ENCODE assay signal across 2 cellular contexts in the genomic region with DNA sequence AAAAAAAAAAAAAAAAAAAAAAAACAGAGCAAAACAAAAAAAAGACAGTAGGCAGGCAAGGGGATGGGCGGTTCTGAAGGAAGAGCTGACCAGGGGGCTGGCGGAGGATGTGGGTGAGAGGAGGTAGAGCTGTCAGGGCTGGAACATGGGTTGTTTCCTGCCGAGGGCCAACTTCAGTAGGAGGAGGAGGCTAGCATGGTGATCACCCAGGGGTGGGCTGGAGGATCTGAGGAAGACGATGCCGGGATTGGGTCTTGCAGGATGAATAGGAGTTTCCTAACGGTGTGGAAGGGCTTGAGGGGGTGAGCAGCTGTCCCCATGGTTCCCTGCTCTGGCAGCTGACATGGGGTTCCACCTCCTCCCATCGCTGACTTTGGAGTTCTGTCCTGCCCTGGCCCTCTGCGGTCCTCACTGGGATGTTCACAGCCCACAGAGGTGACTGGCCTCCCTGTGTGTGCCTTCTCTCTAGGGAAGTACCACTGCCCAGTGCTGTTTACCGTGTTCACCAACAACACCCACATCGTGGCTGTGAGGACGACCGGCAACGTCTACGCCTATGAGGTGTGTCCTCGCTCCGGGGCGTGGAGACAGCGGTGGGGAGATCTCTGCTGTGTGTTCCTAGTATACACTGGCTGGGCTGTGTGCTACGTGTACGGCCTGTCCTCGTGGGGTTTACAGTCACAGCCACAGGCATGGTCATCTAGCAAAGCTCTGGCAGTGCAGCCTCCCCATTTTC.
A peak's percentile ranks its signal among the peaks of the same experiment; 100 is the strongest.
TF ChIP-seq lines count a peak whose summit lies in the region.

No MANE protein-coding gene starts in this region.

TF ChIP-seq in K562, 482 proteins besides CTCF, POLR2A, EP300 and RAD21 (continues in another document):
- TF ChIP-seq CBX3 (IDR thresholded peaks at IDR 0.05; ENCODE audit: borderline replicate concordance in 1 of 2, low read length in 2 of 2) (no peak), KLF10 (CRISPR knock-in tag; IDR thresholded peaks at IDR 0.05) (no peak), FOXO4 (CRISPR knock-in tag; IDR thresholded peaks at IDR 0.05) (0 out of 2 replicates have a peak, but pooled peaks have one; percentile 6), HDAC6 (IDR thresholded peaks at IDR 0.05; ENCODE audit: low read depth, low read length) (0 out of 2 replicates have a peak, but pooled peaks have one; percentile 88), MYBL2 (IDR thresholded peaks at IDR 0.05; ENCODE audit: low read depth) (no peak), MYBL2 (CRISPR knock-in tag; IDR thresholded peaks at IDR 0.05; ENCODE audit: borderline replicate concordance) (peak; percentile 85; the same call in 1 of the 2 replicates), MED1 (CRISPR knock-in tag; IDR thresholded peaks at IDR 0.05; ENCODE audit: borderline replicate concordance) (peak; percentile 34; the same call in 1 of the 2 replicates), ETS1 (conservative IDR thresholded peaks at IDR 0.05; ENCODE audit: control insufficient read depth, low read depth, low read length) (0 out of 2 replicates have a peak, but pooled peaks have one; percentile 27), ZNF140 (CRISPR knock-in tag; IDR thresholded peaks at IDR 0.05) (peak; percentile 49; the same call in 1 of the 2 replicates), CBFB (CRISPR knock-in tag; IDR thresholded peaks at IDR 0.05) (peak; percentile 85), FOXP1 (CRISPR knock-in tag; IDR thresholded peaks at IDR 0.05) (0 out of 2 replicates have a peak, but pooled peaks have one; percentile 39), KDM2B (CRISPR knock-in tag; IDR thresholded peaks at IDR 0.05) (0 out of 2 replicates have a peak, but pooled peaks have one; percentile 45), MCM7 (IDR thresholded peaks at IDR 0.05) (no peak), NRF1 (conservative IDR thresholded peaks at IDR 0.05 in 1 of 2, IDR thresholded peaks at IDR 0.05 in 1 of 2) (no peak), ZFX (CRISPR knock-in tag; IDR thresholded peaks at IDR 0.05) (no peak)
- TF ChIP-seq, protein P1, sequence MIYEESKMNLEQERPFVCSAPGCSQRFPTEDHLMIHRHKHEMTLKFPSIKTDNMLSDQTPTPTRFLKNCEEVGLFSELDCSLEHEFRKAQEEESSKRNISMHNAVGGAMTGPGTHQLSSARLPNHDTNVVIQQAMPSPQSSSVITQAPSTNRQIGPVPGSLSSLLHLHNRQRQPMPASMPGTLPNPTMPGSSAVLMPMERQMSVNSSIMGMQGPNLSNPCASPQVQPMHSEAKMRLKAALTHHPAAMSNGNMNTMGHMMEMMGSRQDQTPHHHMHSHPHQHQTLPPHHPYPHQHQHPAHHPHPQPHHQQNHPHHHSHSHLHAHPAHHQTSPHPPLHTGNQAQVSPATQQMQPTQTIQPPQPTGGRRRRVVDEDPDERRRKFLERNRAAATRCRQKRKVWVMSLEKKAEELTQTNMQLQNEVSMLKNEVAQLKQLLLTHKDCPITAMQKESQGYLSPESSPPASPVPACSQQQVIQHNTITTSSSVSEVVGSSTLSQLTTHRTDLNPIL (CRISPR knock-in tag; IDR thresholded peaks at IDR 0.05) = no peak
- TF ChIP-seq, protein P2, sequence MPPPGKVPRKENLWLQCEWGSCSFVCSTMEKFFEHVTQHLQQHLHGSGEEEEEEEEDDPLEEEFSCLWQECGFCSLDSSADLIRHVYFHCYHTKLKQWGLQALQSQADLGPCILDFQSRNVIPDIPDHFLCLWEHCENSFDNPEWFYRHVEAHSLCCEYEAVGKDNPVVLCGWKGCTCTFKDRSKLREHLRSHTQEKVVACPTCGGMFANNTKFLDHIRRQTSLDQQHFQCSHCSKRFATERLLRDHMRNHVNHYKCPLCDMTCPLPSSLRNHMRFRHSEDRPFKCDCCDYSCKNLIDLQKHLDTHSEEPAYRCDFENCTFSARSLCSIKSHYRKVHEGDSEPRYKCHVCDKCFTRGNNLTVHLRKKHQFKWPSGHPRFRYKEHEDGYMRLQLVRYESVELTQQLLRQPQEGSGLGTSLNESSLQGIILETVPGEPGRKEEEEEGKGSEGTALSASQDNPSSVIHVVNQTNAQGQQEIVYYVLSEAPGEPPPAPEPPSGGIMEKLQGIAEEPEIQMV (tag; conservative IDR thresholded peaks at IDR 0.05; ENCODE audit: low read depth) = no peak

TF ChIP-seq in GM23338, 12 proteins besides CTCF, POLR2A, EP300 and RAD21:
- TF ChIP-seq JUNB (IDR thresholded peaks at IDR 0.05; ENCODE audit: unreplicated experiment) = no peak
- TF ChIP-seq POLR2AphosphoS5 (IDR thresholded peaks at IDR 0.05; ENCODE audit: low read depth) = no peak
